9 cellular contexts compared by ENCODE assay signal in genomic region chr10:119316729-119317097, GRCh38.
A peak's percentile ranks its signal among the peaks of the same experiment; 100 is the strongest.
DNase-seq lines count a peak whose midpoint lies in the region; ATAC-seq and TF ChIP-seq lines count a peak whose summit lies in the region.
"Had no signal": no experiment of that assay in that cellular context is flagged by ENCODE, and none has a peak within 500 bp of the region (broad histone marks: within the 10 kb centered on the region; RNA-seq: fewer than 3 reads in every experiment).

No MANE protein-coding gene starts in this region.

- peaks cover 53% of the 10 kb centered on the region for H3K4me1 ChIP-seq in HUES6 (ENCODE audit: control insufficient read depth, insufficient read depth, low read length)
- no peaks in the 10 kb centered on the region for H3K4me1 ChIP-seq in breast epithelium

- no peaks in the 10 kb centered on the region for H3K36me3 ChIP-seq in HUES6 (ENCODE audit: control insufficient read depth, insufficient read depth, low read length)
- no peaks in the 10 kb centered on the region for H3K36me3 ChIP-seq in breast epithelium

- intact Hi-C loops in breast epithelium (cut with DNase I; ENCODE audit: low total_unique reads) = no loop called here
- intact Hi-C loops in CD14-positive monocyte (cut with micrococcal nuclease) = no loop called here

- H3K36me3 Mint-ChIP-seq in memory B cell = peaks cover 18% of the 10 kb centered on the region
- peaks cover 3 to 4% of the 10 kb centered on the region in 2 donors for H3K36me3 Mint-ChIP-seq in CD14-positive monocyte

- H3K27ac ChIP-seq in HUES6 (ENCODE audit: low read depth, low read length) (peak overlapping the region; percentile 79; the same call in 1 of the 2 replicates), breast epithelium (peak overlapping the region; percentile 3 to 71)

- peaks cover 3% of the 10 kb centered on the region for H3K9me3 ChIP-seq in HUES6 (ENCODE audit: control insufficient read depth, insufficient read depth, low read depth, low read length)
- H3K9me3 ChIP-seq in breast epithelium = no peaks in the 10 kb centered on the region

- no peak for TF ChIP-seq CTCF in breast epithelium (IDR thresholded peaks at IDR 0.05)
- no peak for TF ChIP-seq CTCF in CD14-positive monocyte (IDR thresholded peaks at IDR 0.05)

- ATAC-seq in memory B cell (ENCODE audit: low read depth) (no peak), GM21447 (IDR thresholded peaks at IDR 0.05; ENCODE audit: unreplicated experiment) (no peak)

- no peak overlapping the region for H3K4me3 Mint-ChIP-seq in memory B cell
- no peak overlapping the region for H3K4me3 Mint-ChIP-seq in CD14-positive monocyte

- H3K27ac Mint-ChIP-seq in memory B cell (peak overlapping the region; percentile 64), CD14-positive monocyte (no peak overlapping the region)

- no peaks in the 10 kb centered on the region for H3K27me3 Mint-ChIP-seq in memory B cell
- H3K27me3 Mint-ChIP-seq in CD14-positive monocyte (ENCODE audit: low read depth in 3 of 3) = peaks cover 10 to 33% (median 23%) of the 10 kb centered on the region in 3 donors

- H3K4me3 ChIP-seq in HUES6 (ENCODE audit: low read depth, low read length) (peak overlapping the region; percentile 23; the same call in 1 of the 2 replicates), breast epithelium (no peak overlapping the region)

- peaks cover 6% of the 10 kb centered on the region for H3K9me3 Mint-ChIP-seq in memory B cell
- H3K9me3 Mint-ChIP-seq in CD14-positive monocyte = peaks cover 0 to 9% (median 3%) of the 10 kb centered on the region in 7 donors

- H3K27me3 ChIP-seq in HUES6 (ENCODE audit: control insufficient read depth, insufficient read depth, low read length) (no peaks in the 10 kb centered on the region), breast epithelium (no peaks in the 10 kb centered on the region)

- H3K9ac ChIP-seq in HUES6 (ENCODE audit: low read length) = peak overlapping the region; percentile 82

- H3K4me1 Mint-ChIP-seq in memory B cell (peaks cover 78% of the 10 kb centered on the region), CD14-positive monocyte (peaks cover 41% of the 10 kb centered on the region)

- no peak for TF ChIP-seq POLR2A in breast epithelium (IDR thresholded peaks at IDR 0.05)

- DNase-seq in AG08395 (ENCODE audit: low spot score) = peak; percentile 76
- no peak for DNase-seq in breast epithelium (ENCODE audit: low spot score in 2 of 2)
- no peak for DNase-seq in memory B cell (ENCODE audit: low spot score in 2 of 2)
- DNase-seq in NCI-H1436 treated with DMSO at 0.1 percent for 48 hours (lab: John Stamatoyannopoulos, UW) = no peak
- no peak for DNase-seq in NCI-H1930 (lab: John Stamatoyannopoulos, UW)
- no peak for DNase-seq in CD14-positive monocyte (ENCODE audit: low spot score)
- DNase-seq: cortex of kidney had no signal
